10 cellular contexts compared by ENCODE assay signal in the genomic region with DNA sequence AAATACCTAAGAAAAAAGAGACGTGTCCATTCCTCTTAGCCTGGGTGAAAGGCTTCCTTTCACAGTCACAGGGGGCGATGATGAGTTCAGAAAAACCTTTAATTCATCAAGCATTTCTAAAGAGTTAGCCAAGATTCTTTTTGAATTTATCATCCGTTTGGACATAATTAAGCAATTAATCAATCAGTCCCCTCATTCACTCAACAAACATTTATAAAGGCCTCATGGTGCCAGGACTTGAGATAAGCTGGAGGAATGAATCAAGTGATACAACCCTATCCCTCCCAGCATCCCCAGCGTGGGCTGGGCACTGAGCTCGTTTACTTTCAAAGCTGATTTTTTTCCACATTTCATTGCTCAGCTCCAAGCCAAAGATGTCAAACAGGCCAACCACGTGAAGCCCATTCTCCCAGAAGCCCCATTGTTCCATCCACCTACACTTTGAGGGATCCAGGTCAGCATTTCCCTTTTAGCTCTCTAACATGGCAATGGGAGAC.
DNase-seq lines count a peak whose midpoint lies in the region; ATAC-seq, FAIRE-seq and TF ChIP-seq lines count a peak whose summit lies in the region.
"Had no signal": no experiment of that assay in that cellular context is flagged by ENCODE, and none has a peak within 500 bp of the region (broad histone marks: within the 10 kb centered on the region; RNA-seq: fewer than 3 reads in every experiment).

No MANE protein-coding gene starts in this region.

- H3K4me3 ChIP-seq in skeletal muscle satellite cell (ENCODE audit: low read length), result peak overlapping the region; percentile 28

- no peaks in the 10 kb centered on the region for H3K36me3 Mint-ChIP-seq in activated naive CD4-positive, alpha-beta T cell treated with anti-CD3 and anti-CD28 coated beads, Interleukin-2, amount 10 ng/mL, durations not matched to agents 7 days and 5 days
- H3K36me3 Mint-ChIP-seq: activated naive CD8-positive, alpha-beta T cell treated with anti-CD3 and anti-CD28 coated beads for 36 hours had no signal

- peaks cover 12% of the 10 kb centered on the region for H3K9me3 Mint-ChIP-seq in activated naive CD4-positive, alpha-beta T cell treated with anti-CD3 and anti-CD28 coated beads, Interleukin-2, amount 10 ng/mL, durations not matched to agents 7 days and 5 days

- H3K9ac ChIP-seq in skeletal muscle satellite cell (ENCODE audit: low read depth, low read length), result peak overlapping the region; percentile 68

- DNase-seq in EL (peak; percentile 68), foreskin keratinocyte (peak in 1 of 2 donors; percentile 44), frontal cortex (ENCODE audit: low spot score in 2 of 2) (no peak), dedifferentiated amniotic fluid mesenchymal stem cell (ENCODE audit: extremely low spot score) (no peak)
- DNase-seq in activated naive CD4-positive, alpha-beta T cell treated with anti-CD3 and anti-CD28 coated beads, Interleukin-2, amount 10 ng/mL, durations not matched to agents 7 days and 5 days, result no peak
- DNase-seq: activated B cell treated with CpG ODN at 0.5 μM for 24 hours; activated naive CD8-positive, alpha-beta T cell treated with anti-CD3 and anti-CD28 coated beads for 36 hours had no signal

- H3K27me3 ChIP-seq in foreskin keratinocyte (no peaks in the 10 kb centered on the region), skeletal muscle satellite cell (ENCODE audit: control insufficient read depth, insufficient read depth, low read length) (peaks cover 12% of the 10 kb centered on the region)

- H3K36me3 ChIP-seq in skeletal muscle satellite cell (ENCODE audit: insufficient read depth, low read length), result no peaks in the 10 kb centered on the region

- peak overlapping the region; percentile 71 for H3K4me2 ChIP-seq in skeletal muscle satellite cell (ENCODE audit: low read length)

- H3K4me3 Mint-ChIP-seq in activated naive CD4-positive, alpha-beta T cell treated with anti-CD3 and anti-CD28 coated beads, Interleukin-2, amount 10 ng/mL, durations not matched to agents 7 days and 5 days, result no peak overlapping the region
- H3K4me3 Mint-ChIP-seq: activated B cell treated with CpG ODN at 0.5 μM for 24 hours; activated naive CD8-positive, alpha-beta T cell treated with anti-CD3 and anti-CD28 coated beads for 36 hours had no signal

- no peak overlapping the region for H3K27ac ChIP-seq in foreskin keratinocyte

- H3K4me1 ChIP-seq in foreskin keratinocyte (peaks cover 26% of the 10 kb centered on the region), skeletal muscle satellite cell (ENCODE audit: control insufficient read depth, insufficient read depth, low read length) (peaks cover 44% of the 10 kb centered on the region)

- ATAC-seq in SK-N-SH treated with all-trans-retinoic acid at 6 μM for 48 hours (peak; percentile 14), foreskin keratinocyte (no peak), HG02798 (IDR thresholded peaks at IDR 0.05; ENCODE audit: poor library complexity, unreplicated experiment) (no peak)

- H3K9me3 ChIP-seq in skeletal muscle satellite cell (replicated peaks; ENCODE audit: low read length), result no peaks in the 10 kb centered on the region

- CTCF ChIA-PET in activated naive CD4-positive, alpha-beta T cell treated with anti-CD3 and anti-CD28 coated beads, Interleukin-2, amount 10 ng/mL, durations not matched to agents 7 days and 5 days (lab: Charles Lee), result no interaction called here

- peak; percentile 50 for TF ChIP-seq CTCF in foreskin keratinocyte (conservative IDR thresholded peaks at IDR 0.05)

- no peaks in the 10 kb centered on the region for H3K27me3 Mint-ChIP-seq in activated naive CD4-positive, alpha-beta T cell treated with anti-CD3 and anti-CD28 coated beads, Interleukin-2, amount 10 ng/mL, durations not matched to agents 7 days and 5 days

- H3K4me1 Mint-ChIP-seq in activated naive CD4-positive, alpha-beta T cell treated with anti-CD3 and anti-CD28 coated beads, Interleukin-2, amount 10 ng/mL, durations not matched to agents 7 days and 5 days, result no peaks in the 10 kb centered on the region
- H3K4me1 Mint-ChIP-seq: activated B cell treated with CpG ODN at 0.5 μM for 24 hours; activated naive CD8-positive, alpha-beta T cell treated with anti-CD3 and anti-CD28 coated beads for 36 hours had no signal

- FAIRE-seq in frontal cortex (lab: Jason Lieb, UNC), result no peak

- H3K27ac Mint-ChIP-seq in activated naive CD4-positive, alpha-beta T cell treated with anti-CD3 and anti-CD28 coated beads, Interleukin-2, amount 10 ng/mL, durations not matched to agents 7 days and 5 days, result no peak overlapping the region
- H3K27ac Mint-ChIP-seq: activated B cell treated with CpG ODN at 0.5 μM for 24 hours; activated naive CD8-positive, alpha-beta T cell treated with anti-CD3 and anti-CD28 coated beads for 36 hours had no signal

TF ChIP-seq in SK-N-SH treated with all-trans-retinoic acid at 6 μM for 48 hours, 23 proteins besides CTCF, POLR2A, EP300 and RAD21:
- TF ChIP-seq ISL1 (CRISPR knock-in tag; IDR thresholded peaks at IDR 0.05) (peak; percentile 82), SNAI2 (CRISPR knock-in tag; IDR thresholded peaks at IDR 0.05) (no peak), ZFP30 (CRISPR knock-in tag; IDR thresholded peaks at IDR 0.05) (no peak), TOX (CRISPR knock-in tag; IDR thresholded peaks at IDR 0.05; ENCODE audit: borderline replicate concordance) (no peak), CSDC2 (CRISPR knock-in tag; IDR thresholded peaks at IDR 0.05) (no peak), RARB (CRISPR knock-in tag; IDR thresholded peaks at IDR 0.05) (no peak), ZC3H10 (CRISPR knock-in tag; IDR thresholded peaks at IDR 0.05) (no peak), OSR1 (CRISPR knock-in tag; IDR thresholded peaks at IDR 0.05) (no peak)
